In the genomic region with DNA sequence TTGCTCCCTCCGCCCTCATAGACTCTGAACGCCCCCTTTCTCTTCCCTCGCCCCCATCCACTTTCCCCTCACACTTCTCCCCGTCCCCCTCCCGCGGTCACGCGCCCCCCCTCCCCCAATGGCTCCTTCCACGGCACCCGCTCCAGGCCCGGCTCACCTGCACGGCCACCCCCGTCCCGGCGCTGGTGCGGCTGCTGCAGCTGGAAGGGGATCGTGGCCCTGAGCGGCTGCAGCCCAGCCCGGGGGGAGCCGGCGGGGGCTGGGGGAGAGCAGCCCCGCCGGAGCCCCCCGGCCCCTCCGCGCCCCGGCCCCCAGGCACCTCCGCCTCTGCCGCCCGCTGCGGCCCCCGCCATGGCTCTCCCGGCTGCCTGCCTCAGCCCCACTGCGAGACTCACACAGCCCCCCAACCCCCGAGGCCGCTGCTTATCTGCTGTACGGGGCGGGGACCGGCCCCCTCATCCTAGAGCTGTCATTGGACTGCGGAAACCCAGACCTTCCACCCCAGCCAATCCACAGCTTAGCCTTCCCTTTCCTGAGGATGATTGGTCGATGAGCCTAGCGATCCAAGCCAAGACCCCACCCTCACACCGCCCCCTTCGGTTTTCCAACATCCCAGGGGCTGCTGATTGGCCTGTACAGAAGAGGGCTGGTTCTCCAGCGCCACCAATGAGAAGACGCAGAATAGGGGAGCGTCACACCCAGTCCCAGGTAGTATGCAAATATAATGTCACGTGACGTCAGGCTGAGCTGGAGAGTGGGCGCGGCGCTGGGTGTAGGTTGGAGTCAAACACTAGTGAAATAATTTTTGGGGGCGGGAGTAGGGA, we compare ENCODE assay signal across 8 cellular contexts. TPM values are rescaled to one million over a fixed set of nuclear protein-coding genes. Genes with fewer than 3 reads are reported as not detected.
DNase-seq lines count a peak whose midpoint lies in the region; ATAC-seq, FAIRE-seq and TF ChIP-seq lines count a peak whose summit lies in the region.

A gene with protein sequence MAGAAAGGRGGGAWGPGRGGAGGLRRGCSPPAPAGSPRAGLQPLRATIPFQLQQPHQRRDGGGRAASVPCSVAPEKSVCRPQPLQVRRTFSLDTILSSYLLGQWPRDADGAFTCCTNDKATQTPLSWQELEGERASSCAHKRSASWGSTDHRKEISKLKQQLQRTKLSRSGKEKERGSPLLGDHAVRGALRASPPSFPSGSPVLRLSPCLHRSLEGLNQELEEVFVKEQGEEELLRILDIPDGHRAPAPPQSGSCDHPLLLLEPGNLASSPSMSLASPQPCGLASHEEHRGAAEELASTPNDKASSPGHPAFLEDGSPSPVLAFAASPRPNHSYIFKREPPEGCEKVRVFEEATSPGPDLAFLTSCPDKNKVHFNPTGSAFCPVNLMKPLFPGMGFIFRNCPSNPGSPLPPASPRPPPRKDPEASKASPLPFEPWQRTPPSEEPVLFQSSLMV (minus strand): TSS at position 397 of the 824 bp plus-strand sequence. CDS start 44 bp downstream, at position 353.

- peaks cover 9% of the 10 kb centered on the region for H3K4me1 Mint-ChIP-seq in type B pancreatic cell (ENCODE audit: unreplicated experiment)

- H3K27ac Mint-ChIP-seq in type B pancreatic cell = peak within 1 kb of the TSS; percentile 82

- peak; percentile 94 for ATAC-seq in HG02798 (IDR thresholded peaks at IDR 0.05; ENCODE audit: poor library complexity, unreplicated experiment)

- intact Hi-C loops in cardiac septum (cut with DNase I) = loop anchor here (5.0 kb wide), 1 partner anchor 37 kb away; no protein-coding TSS in a partner anchor

- H3K4me3 Mint-ChIP-seq in type B pancreatic cell = peak within 1 kb of the TSS; percentile 95

- peak within 1 kb of the TSS; percentile 34 for H3K18ac ChIP-seq in trophoblast cell (ENCODE audit: low read length)

- peak; percentile 99 for FAIRE-seq in GM12891 (lab: Jason Lieb, UNC)

- H2BK12ac ChIP-seq in trophoblast cell (ENCODE audit: low read length) = no peak within 1 kb of the TSS

- H3K27ac ChIP-seq in trophoblast cell (ENCODE audit: low read depth, low read length) = no peak within 1 kb of the TSS

- peaks cover 4% of the 10 kb centered on the region for H3K79me1 ChIP-seq in trophoblast cell (ENCODE audit: low read length)

- H3K79me2 ChIP-seq in trophoblast cell (ENCODE audit: control insufficient read depth, insufficient read depth, low read length, poor library complexity) = no peaks in the 10 kb centered on the region

- H2AK5ac ChIP-seq in trophoblast cell (ENCODE audit: low read length) = no peak within 1 kb of the TSS

- H3K4me1 ChIP-seq in trophoblast cell (ENCODE audit: control insufficient read depth in 1 of 2, insufficient read depth in 2 of 2, low read length in 2 of 2) = peaks cover 0 to 6% of the 10 kb centered on the region in 2 experiments

- H4K8ac ChIP-seq in trophoblast cell (ENCODE audit: low read depth, low read length) = no peak within 1 kb of the TSS

- no peaks in the 10 kb centered on the region for H3K9me3 ChIP-seq in trophoblast cell (ENCODE audit: insufficient read depth, low read depth, low read length)

- no peaks in the 10 kb centered on the region for H3K36me3 ChIP-seq in trophoblast cell (ENCODE audit: control insufficient read depth in 1 of 2, insufficient read depth in 2 of 2, low read length in 2 of 2)

- H2BK120ac ChIP-seq in trophoblast cell (ENCODE audit: insufficient read depth, low read length, poor library complexity) = no peak within 1 kb of the TSS

- peak within 1 kb of the TSS; percentile 91 for H3K4me2 ChIP-seq in trophoblast cell (ENCODE audit: low read length)

- H3K14ac ChIP-seq in trophoblast cell (ENCODE audit: low read length) = no peak within 1 kb of the TSS

- no peaks in the 10 kb centered on the region for H3K36me3 Mint-ChIP-seq in type B pancreatic cell

- DNase-seq in GM12891 (ENCODE audit: insufficient read length, low spot score) (peak; percentile 95), NCI-H1436 (lab: John Stamatoyannopoulos, UW) (peak; percentile 100), SW480 (ENCODE audit: low spot score) (peak; percentile 99), cardiac septum (ENCODE audit: low spot score) (peak; percentile 97), trophoblast cell (peak; percentile 98), type B pancreatic cell (ENCODE audit: extremely low spot score, unreplicated experiment) (peak; percentile 96)
- peak; percentile 95 for DNase-seq in activated naive CD8-positive, alpha-beta T cell treated with anti-CD3 and anti-CD28 coated beads, Interleukin-2, amount 50 U/mL, for 16 hours (ENCODE audit: low read depth, low spot score)

- H4K91ac ChIP-seq in trophoblast cell (ENCODE audit: low read depth, low read length) = no peak within 1 kb of the TSS

- no peak within 1 kb of the TSS for H4K12ac ChIP-seq in trophoblast cell (ENCODE audit: low read depth, low read length)

- no peaks in the 10 kb centered on the region for H3K27me3 ChIP-seq in trophoblast cell (ENCODE audit: insufficient read depth, low read length)

- peaks cover 4% of the 10 kb centered on the region for H3K9me3 Mint-ChIP-seq in type B pancreatic cell

- H3K9ac ChIP-seq in trophoblast cell (ENCODE audit: low read length) = peak within 1 kb of the TSS; percentile 72

- peak within 1 kb of the TSS; percentile 80 for H3K4me3 ChIP-seq in trophoblast cell (ENCODE audit: low read depth, low read length)

- TF ChIP-seq POLR2A in GM12891 (IDR thresholded peaks at IDR 0.05; ENCODE audit: low read depth, low read length) = peak; percentile 92

- no peak within 1 kb of the TSS for H3K23ac ChIP-seq in trophoblast cell (ENCODE audit: low read length)

- H3K4ac ChIP-seq in trophoblast cell (ENCODE audit: low read depth, low read length) = no peak within 1 kb of the TSS

- WGBS in trophoblast cell (ENCODE audit: extremely low coverage, insufficient coverage, insufficient read length) = no CpG with 5 or more reads among the region's 53 CpGs

- peak within 1 kb of the TSS; percentile 4 for H2AFZ ChIP-seq in trophoblast cell (ENCODE audit: insufficient read depth, low read length, poor library complexity)

- TF ChIP-seq CTCF in type B pancreatic cell (conservative IDR thresholded peaks at IDR 0.05) = no peak

- no peak within 1 kb of the TSS for H2BK5ac ChIP-seq in trophoblast cell (ENCODE audit: low read depth, low read length, poor library complexity)

- peaks cover 30% of the 10 kb centered on the region for H3K27me3 Mint-ChIP-seq in type B pancreatic cell

TF ChIP-seq in GM12891, 5 proteins besides CTCF, POLR2A, EP300 and RAD21:
- TF ChIP-seq PAX5 (IDR thresholded peaks at IDR 0.05; ENCODE audit: insufficient read depth, low read length, severe bottlenecking) (no peak), POU2F2 (IDR thresholded peaks at IDR 0.05; ENCODE audit: low read depth, low read length) (peak; percentile 92), POLR2AphosphoS5 (IDR thresholded peaks at IDR 0.05; ENCODE audit: low read depth, low read length) (peak; percentile 88), TAF1 (IDR thresholded peaks at IDR 0.05; ENCODE audit: low read depth, low read length) (peak; percentile 88)

RNA-seq across cellular contexts. Expression of the gene that starts here (rescaled TPM):
- polyA plus RNA-seq in GM12891 (2012; ENCODE audit: low read depth, missing spikeins) = 24.3 TPM
- total RNA-seq in cardiac septum (5.8 TPM), type B pancreatic cell (ENCODE audit: low replicate concordance) (8.4 and 13.0 TPM in 2 replicates)
- 7.7 and 7.9 TPM in 2 replicates for polyA plus RNA-seq in trophoblast cell (2013)
